ENCODE assay signal across 23 cellular contexts in genomic region chr10:102382871-102383270, GRCh38. TPM values are rescaled to one million over a fixed set of nuclear protein-coding genes. Genes with fewer than 3 reads are reported as not detected.
"Had no signal": no experiment of that assay in that cellular context is flagged by ENCODE, and none has a peak within 500 bp of the region (broad histone marks: within the 10 kb centered on the region; RNA-seq: fewer than 3 reads in every experiment).

No MANE protein-coding gene starts in this region.

- DNase-seq: dermis blood vessel endothelial cell; dorsolateral prefrontal cortex; effector CD4-positive, alpha-beta T cell; effector memory CD4-positive, alpha-beta T cell; foreskin keratinocyte; heart left ventricle; hypothalamus; immature natural killer cell; islet precursor cell; kidney; kidney glomerular epithelial cell; left lung; left ventricle myocardium superior; lower lobe of right lung; mesenchymal stem cell; mucosa of descending colon; naive B cell had no signal

- H3K27ac Mint-ChIP-seq: mesothelial cell of epicardium had no signal

- H3K4me1 Mint-ChIP-seq: immature natural killer cell, mesothelial cell of epicardium had no signal

- H3K9me3 Mint-ChIP-seq: immature natural killer cell, mesothelial cell of epicardium, naive B cell had no signal

- H3K27me3 ChIP-seq: dorsolateral prefrontal cortex, esophagus muscularis mucosa, foreskin keratinocyte, gastroesophageal sphincter, heart left ventricle, hepatocyte, left lung had no signal

- H3K27ac ChIP-seq: coronary artery, dorsolateral prefrontal cortex, esophagus muscularis mucosa, foreskin keratinocyte, gastroesophageal sphincter, heart left ventricle, hepatocyte, left lung, lower lobe of right lung had no signal

- H3K27me3 Mint-ChIP-seq: naive B cell had no signal

- H3K9me3 ChIP-seq: esophagus muscularis mucosa, gastroesophageal sphincter, heart left ventricle, left lung, lower lobe of right lung, mucosa of descending colon had no signal

- H3K4me3 ChIP-seq: coronary artery, dorsolateral prefrontal cortex, esophagus muscularis mucosa, gastroesophageal sphincter, heart left ventricle, hepatocyte, left lung, lower lobe of right lung, mucosa of descending colon had no signal

- H2AFZ ChIP-seq: hepatocyte had no signal

- ATAC-seq: foreskin keratinocyte, gastroesophageal sphincter, left lung, left ventricle myocardium superior, lower lobe of right lung, mucosa of descending colon had no signal

- H3K79me2 ChIP-seq: hepatocyte had no signal

- H3K4me3 Mint-ChIP-seq: immature natural killer cell, mesothelial cell of epicardium, naive B cell had no signal

- H3K4me2 ChIP-seq: hepatocyte had no signal

RNA-seq across cellular contexts. Expression of gene PSD, which starts 35.7 kb away (rescaled TPM):
- total RNA-seq: mesenteric fat pad had no signal
